In the genomic region with DNA sequence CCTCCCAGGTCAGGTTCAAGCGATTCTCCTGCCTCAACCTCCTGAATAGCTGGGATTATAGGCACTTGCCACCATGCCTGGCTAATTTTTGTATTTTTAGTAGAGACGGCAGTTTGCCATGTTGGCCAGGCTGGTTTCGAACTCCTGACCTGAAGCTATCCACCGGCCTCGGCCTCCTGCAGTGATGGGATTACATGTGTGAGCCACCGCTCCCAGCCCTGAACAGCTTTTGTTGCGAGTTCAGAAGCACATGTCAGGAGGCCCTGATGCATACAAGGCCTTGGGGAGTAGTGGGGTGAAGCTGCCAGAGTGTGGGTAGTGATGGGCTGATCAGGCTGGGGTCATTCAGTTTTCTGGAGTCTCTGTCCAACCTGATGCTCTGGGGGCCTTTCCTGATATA, we compare ENCODE assay signal across 28 cellular contexts.
"Had no signal": no experiment of that assay in that cellular context is flagged by ENCODE, and none has a peak within 500 bp of the region (broad histone marks: within the 10 kb centered on the region; RNA-seq: fewer than 3 reads in every experiment).

No MANE protein-coding gene starts in this region.

- H3K9me3 Mint-ChIP-seq: stimulated activated naive CD8-positive, alpha-beta T cell treated with anti-CD3 and anti-CD28 coated beads, Interleukin-15, Interleukin-2, amounts not matched to agents 100 ng/mL and 50 ng/mL, for 24 hours; type B pancreatic cell had no signal

- FAIRE-seq: urothelium cell line had no signal

- H3K4me1 Mint-ChIP-seq: stimulated activated effector memory CD8-positive, alpha-beta T cell treated with anti-CD3 and anti-CD28 coated beads, Interleukin-12 subunit alpha, Interleukin-12 subunit beta, amount 100 ng/mL, for 72 hours; stimulated activated memory B cell treated with anti-CD40 and anti-IgM and Interleukin-4, amounts not matched to agents 10 μg/mL and 1 μg/mL and 100 μg/mL, for 72 hours; stimulated activated naive B cell treated with anti-CD40 and anti-IgM and Interleukin-4, amounts not matched to agents 10 μg/mL and 1 μg/mL and 100 μg/mL, for 72 hours had no signal

- H3K4me3 Mint-ChIP-seq: stimulated activated effector memory CD8-positive, alpha-beta T cell treated with anti-CD3 and anti-CD28 coated beads, Interleukin-12 subunit alpha, Interleukin-12 subunit beta, amount 100 ng/mL, for 72 hours; stimulated activated memory B cell treated with anti-CD40 and anti-IgM and Interleukin-4, amounts not matched to agents 10 μg/mL and 1 μg/mL and 100 μg/mL, for 72 hours; stimulated activated naive B cell treated with anti-CD40 and anti-IgM and Interleukin-4, amounts not matched to agents 10 μg/mL and 1 μg/mL and 100 μg/mL, for 72 hours; stimulated activated naive CD8-positive, alpha-beta T cell treated with anti-CD3 and anti-CD28 coated beads, Interleukin-15, Interleukin-2, amounts not matched to agents 100 ng/mL and 50 ng/mL, for 24 hours; type B pancreatic cell had no signal

- H3K4me1 ChIP-seq: stomach, suprapubic skin, testis, thyroid gland, tibial nerve, transverse colon, upper lobe of left lung, upper lobe of right lung, uterus, vagina had no signal

- H3K9me3 ChIP-seq: stomach, suprapubic skin, testis, thoracic aorta, thyroid gland, tibial nerve, transverse colon, upper lobe of left lung, upper lobe of right lung, uterus, vagina had no signal

- H3K27ac Mint-ChIP-seq: stimulated activated effector memory CD8-positive, alpha-beta T cell treated with anti-CD3 and anti-CD28 coated beads, Interleukin-12 subunit alpha, Interleukin-12 subunit beta, amount 100 ng/mL, for 72 hours; stimulated activated memory B cell treated with anti-CD40 and anti-IgM and Interleukin-4, amounts not matched to agents 10 μg/mL and 1 μg/mL and 100 μg/mL, for 72 hours; stimulated activated naive B cell treated with anti-CD40 and anti-IgM and Interleukin-4, amounts not matched to agents 10 μg/mL and 1 μg/mL and 100 μg/mL, for 72 hours; stimulated activated naive CD8-positive, alpha-beta T cell treated with anti-CD3 and anti-CD28 coated beads, Interleukin-15, Interleukin-2, amounts not matched to agents 100 ng/mL and 50 ng/mL, for 24 hours; type B pancreatic cell had no signal

- H3K27me3 ChIP-seq: stomach, suprapubic skin, testis, thyroid gland, tibial nerve, transverse colon, upper lobe of left lung, upper lobe of right lung, uterus, vagina had no signal

- H3K4me3 ChIP-seq: stomach, suprapubic skin, testis, thoracic aorta, thyroid gland, tibial nerve, transverse colon, upper lobe of left lung, upper lobe of right lung, uterus, vagina had no signal

- H3K36me3 ChIP-seq: stomach, suprapubic skin, thoracic aorta, thyroid gland, tibial nerve, transverse colon, upper lobe of left lung, upper lobe of right lung, uterus, vagina had no signal

- H3K27ac ChIP-seq: stomach, suprapubic skin, testis, thoracic aorta, thyroid gland, tibial nerve, transverse colon, upper lobe of left lung, upper lobe of right lung, uterus, vagina had no signal

- ATAC-seq: stimulated activated effector memory CD8-positive, alpha-beta T cell treated with anti-CD3 and anti-CD28 coated beads, Interleukin-12 subunit alpha, Interleukin-12 subunit beta, amount 100 ng/mL, for 72 hours; stimulated activated memory B cell treated with anti-CD40 and anti-IgM and Interleukin-4, amounts not matched to agents 10 μg/mL and 1 μg/mL and 100 μg/mL, for 72 hours; stimulated activated naive B cell treated with anti-CD40 and anti-IgM and Interleukin-4, amounts not matched to agents 10 μg/mL and 1 μg/mL and 100 μg/mL, for 72 hours; stimulated activated naive CD8-positive, alpha-beta T cell treated with anti-CD3 and anti-CD28 coated beads, Interleukin-15, Interleukin-2, amounts not matched to agents 100 U/mL and 50 U/mL, for 24 hours; upper lobe of right lung had no signal

- H3K27me3 Mint-ChIP-seq: stimulated activated memory B cell treated with anti-CD40 and anti-IgM and Interleukin-4, amounts not matched to agents 10 μg/mL and 1 μg/mL and 100 μg/mL, for 72 hours; stimulated activated naive B cell treated with anti-CD40 and anti-IgM and Interleukin-4, amounts not matched to agents 10 μg/mL and 1 μg/mL and 100 μg/mL, for 72 hours; stimulated activated naive CD8-positive, alpha-beta T cell treated with anti-CD3 and anti-CD28 coated beads, Interleukin-15, Interleukin-2, amounts not matched to agents 100 ng/mL and 50 ng/mL, for 24 hours had no signal

- DNase-seq: stimulated activated CD4-positive, alpha-beta T cell treated with anti-CD3 and anti-CD28 coated beads, Interleukin-2, amount 100 ng/mL, for 24 hours; stimulated activated CD4-positive, alpha-beta T cell treated with anti-CD3 and anti-CD28 coated beads, Interleukin-2, amount 100 ng/mL, for 48 hours; stimulated activated CD4-positive, alpha-beta T cell treated with anti-CD3 and anti-CD28 coated beads, Interleukin-4, amount 100 ng/mL, for 1 hour; stimulated activated CD4-positive, alpha-beta T cell treated with anti-CD3 and anti-CD28 coated beads, Interleukin-4, amount 100 ng/mL, for 24 hours; stimulated activated CD4-positive, alpha-beta T cell treated with anti-CD3 and anti-CD28 coated beads, Interleukin-4, amount 100 ng/mL, for 4 hours; stimulated activated CD8-positive, alpha-beta memory T cell treated with anti-CD3 and anti-CD28 coated beads, Interleukin-4, amount 100 ng/mL, for 48 hours; stimulated activated naive B cell treated with anti-CD40 and anti-IgM and Interleukin-4, amounts not matched to agents 10 μg/mL and 1 μg/mL and 100 μg/mL, for 72 hours; stimulated activated naive CD4-positive, alpha-beta T cell; stimulated activated naive CD4-positive, alpha-beta T cell treated with Interleukin-2 at 50 U/mL for 16 hours; stimulated activated naive CD8-positive, alpha-beta T cell treated with anti-CD3 and anti-CD28 coated beads, Interleukin-15, Interleukin-2, amounts not matched to agents 100 U/mL and 50 U/mL, for 24 hours; stomach; substantia nigra; testis; thyroid gland; transverse colon; trophoblast cell; upper lobe of left lung; upper lobe of right lung; uterus had no signal
